ENCODE assay signal across 22 cellular contexts in genomic region chr14:42002139-42002538, GRCh38.
DNase-seq lines count a peak whose midpoint lies in the region; TF ChIP-seq lines count a peak whose summit lies in the region.
"Had no signal": no experiment of that assay in that cellular context is flagged by ENCODE, and none has a peak within 500 bp of the region (broad histone marks: within the 10 kb centered on the region; RNA-seq: fewer than 3 reads in every experiment).

No MANE protein-coding gene starts in this region.

- H3K9ac ChIP-seq in SU-DHL-6 (ENCODE audit: low read length) (no peak overlapping the region), mesenchymal stem cell (ENCODE audit: low read length) (no peak overlapping the region)
- H3K9ac ChIP-seq: KMS-11 had no signal

- no peak overlapping the region for H2AK5ac ChIP-seq in mesenchymal stem cell (ENCODE audit: low read length, severe bottlenecking)

- H3K9me3 ChIP-seq in SU-DHL-6 (ENCODE audit: insufficient read depth, low read length) (no peaks in the 10 kb centered on the region), mesenchymal stem cell (ENCODE audit: control insufficient read depth, low read length) (no peaks in the 10 kb centered on the region)
- H3K9me3 ChIP-seq: HAP-1, SJSA1 had no signal

- no peaks in the 10 kb centered on the region for H3K79me1 ChIP-seq in mesenchymal stem cell (replicated peaks; ENCODE audit: low read length, poor library complexity, severe bottlenecking)

- H2BK15ac ChIP-seq in mesenchymal stem cell (ENCODE audit: low read depth, poor library complexity, severe bottlenecking) = no peak overlapping the region

- H3F3A ChIP-seq in SU-DHL-6 (ENCODE audit: insufficient read depth) = no peaks in the 10 kb centered on the region

- no peaks in the 10 kb centered on the region for H3K36me3 Mint-ChIP-seq in chondrocyte (ENCODE audit: low read depth)
- H3K36me3 Mint-ChIP-seq: CD4-positive, alpha-beta memory T cell had no signal

- no peak overlapping the region for H4K91ac ChIP-seq in mesenchymal stem cell (ENCODE audit: low read length)

- peaks cover 4% of the 10 kb centered on the region for H3K4me1 Mint-ChIP-seq in chondrocyte (ENCODE audit: low read depth)
- H3K4me1 Mint-ChIP-seq: CD4-positive, alpha-beta memory T cell had no signal

- H3K9me3 Mint-ChIP-seq in chondrocyte (ENCODE audit: low read depth) = no peaks in the 10 kb centered on the region

- no peaks in the 10 kb centered on the region for H4K20me1 ChIP-seq in SU-DHL-6 (ENCODE audit: low read depth, low read length)

- H3K36me3 ChIP-seq in SU-DHL-6 (ENCODE audit: low read length) (no peaks in the 10 kb centered on the region), mesenchymal stem cell (ENCODE audit: control insufficient read depth in 1 of 2, insufficient read depth in 2 of 2, low read depth in 1 of 2, low read length in 2 of 2) (no peaks in the 10 kb centered on the region)
- H3K36me3 ChIP-seq: HAP-1, SJSA1 had no signal

- no peaks in the 10 kb centered on the region for H3K27me3 ChIP-seq in SU-DHL-6 (ENCODE audit: low read length)
- H3K27me3 ChIP-seq in mesenchymal stem cell (ENCODE audit: control insufficient read depth in 1 of 2, insufficient read depth in 1 of 2, low read length in 2 of 2) = no peaks in the 10 kb centered on the region
- H3K27me3 ChIP-seq: SJSA1 had no signal

- H3K27ac ChIP-seq in SU-DHL-6 (ENCODE audit: low read depth, low read length) (no peak overlapping the region), mesenchymal stem cell (ENCODE audit: low read length, poor library complexity, severe bottlenecking) (no peak overlapping the region)
- H3K27ac ChIP-seq: HL-60, KMS-11, SJSA1 had no signal

- H3K9me2 ChIP-seq in SU-DHL-6 (replicated peaks; ENCODE audit: insufficient read depth, low read length) = no peaks in the 10 kb centered on the region

- H4K8ac ChIP-seq in mesenchymal stem cell (ENCODE audit: low read length) = no peak overlapping the region

- H3K18ac ChIP-seq in mesenchymal stem cell (ENCODE audit: low read depth in 1 of 2, low read length in 2 of 2) = no peak overlapping the region

- no peak overlapping the region for H2BK12ac ChIP-seq in mesenchymal stem cell (ENCODE audit: low read length in 2 of 2)

- no peak overlapping the region for H3K14ac ChIP-seq in mesenchymal stem cell (ENCODE audit: low read length in 2 of 2)

- H3K4me3 Mint-ChIP-seq in chondrocyte (ENCODE audit: unreplicated experiment) = no peak overlapping the region
- H3K4me3 Mint-ChIP-seq: CD4-positive, alpha-beta memory T cell had no signal

- no peak overlapping the region for H3K27ac Mint-ChIP-seq in chondrocyte (ENCODE audit: unreplicated experiment)
- H3K27ac Mint-ChIP-seq: CD4-positive, alpha-beta memory T cell had no signal

- H2BK5ac ChIP-seq in mesenchymal stem cell (ENCODE audit: low read depth, low read length, poor library complexity, severe bottlenecking) = no peak overlapping the region

- no peak overlapping the region for H3K4ac ChIP-seq in mesenchymal stem cell (ENCODE audit: low read depth in 1 of 2, low read length in 2 of 2)

- no peaks in the 10 kb centered on the region for H3K27me3 Mint-ChIP-seq in chondrocyte (ENCODE audit: low read depth)
- H3K27me3 Mint-ChIP-seq: CD4-positive, alpha-beta memory T cell had no signal

- H3K4me2 ChIP-seq in SU-DHL-6 (ENCODE audit: low read depth, low read length, poor library complexity, severe bottlenecking) (no peak overlapping the region), mesenchymal stem cell (ENCODE audit: low read length, poor library complexity, severe bottlenecking) (no peak overlapping the region)
- H3K4me2 ChIP-seq: KMS-11 had no signal

- DNase-seq in HS-5 (ENCODE audit: low read depth) (peak; percentile 34), epithelial cell of esophagus (ENCODE audit: low read depth) (peak; percentile 2), mesenchymal stem cell (peak; percentile 6), NCI-H187 (lab: John Stamatoyannopoulos, UW) (no peak), NCI-H446 (lab: John Stamatoyannopoulos, UW) (no peak), chondrocyte (ENCODE audit: low spot score) (no peak)
- no peak for DNase-seq in stimulated activated CD4-positive, alpha-beta T cell treated with anti-CD3 and anti-CD28 coated beads, Interleukin-1b, Interleukin-23, amount 100 ng/mL, for 48 hours
- DNase-seq: Calu3; CD4-positive, alpha-beta memory T cell; MM.1S; NCI-H1105; NCI-H1694; NCI-H2107; NCI-H446 treated with DMSO at 0.1 percent for 48 hours; NCI-H748 treated with DMSO at 0.1 percent for 48 hours; OCI-M1; SW 1271 had no signal

- no CpG with 5 or more reads among the region's 2 CpGs for WGBS in mesenchymal stem cell

- TF ChIP-seq CTCF in SU-DHL-6 (IDR thresholded peaks at IDR 0.05; ENCODE audit: insufficient read depth, low read length, poor library complexity, severe bottlenecking) (no peak), epithelial cell of esophagus (IDR thresholded peaks at IDR 0.05; ENCODE audit: insufficient read depth, low read depth, low read length, missing control alignments) (no peak), chondrocyte (IDR thresholded peaks at IDR 0.05) (no peak)

- H3K4me3 ChIP-seq in SU-DHL-6 (ENCODE audit: insufficient read depth, low read length, poor library complexity, severe bottlenecking) = no peak overlapping the region
- no peak overlapping the region for H3K4me3 ChIP-seq in epithelial cell of esophagus (ENCODE audit: low read length)
- H3K4me3 ChIP-seq in mesenchymal stem cell (ENCODE audit: insufficient read depth in 1 of 2, low read depth in 1 of 2, low read length in 2 of 2) = no peak overlapping the region
- H3K4me3 ChIP-seq: HAP-1, SJSA1 had no signal

- H3K23ac ChIP-seq in mesenchymal stem cell (ENCODE audit: low read length in 2 of 2) = no peak overlapping the region

- no peaks in the 10 kb centered on the region for H3K79me2 ChIP-seq in SU-DHL-6 (ENCODE audit: insufficient read depth, low read length)

- peak overlapping the region; percentile 48 for H2AFZ ChIP-seq in SU-DHL-6 (ENCODE audit: low read depth, low read length, severe bottlenecking)
- no peak overlapping the region for H2AFZ ChIP-seq in mesenchymal stem cell (ENCODE audit: low read depth, low read length)

- H2BK120ac ChIP-seq in mesenchymal stem cell (ENCODE audit: low read depth, low read length) = no peak overlapping the region

- H3K4me1 ChIP-seq in mesenchymal stem cell (ENCODE audit: control insufficient read depth, insufficient read depth, low read depth, low read length) = no peaks in the 10 kb centered on the region
- H3K4me1 ChIP-seq: HAP-1, SJSA1 had no signal

Comparison
In these comparisons a context has a peak if more than half of its experiments do, and no peak if none do; other contexts are left out.
1. DNase-seq: peak in HS-5 (single experiment), epithelial cell of esophagus (single experiment) and mesenchymal stem cell (single experiment); none in NCI-H187 (0 of 2), NCI-H446 (0 of 2), stimulated activated CD4-positive, alpha-beta T cell treated with anti-CD3 and anti-CD28 coated beads, Interleukin-1b, Interleukin-23, amount 100 ng/mL, for 48 hours (single experiment) and chondrocyte (single experiment).